ENCODE assay signal across 8 cellular contexts in the genomic region with DNA sequence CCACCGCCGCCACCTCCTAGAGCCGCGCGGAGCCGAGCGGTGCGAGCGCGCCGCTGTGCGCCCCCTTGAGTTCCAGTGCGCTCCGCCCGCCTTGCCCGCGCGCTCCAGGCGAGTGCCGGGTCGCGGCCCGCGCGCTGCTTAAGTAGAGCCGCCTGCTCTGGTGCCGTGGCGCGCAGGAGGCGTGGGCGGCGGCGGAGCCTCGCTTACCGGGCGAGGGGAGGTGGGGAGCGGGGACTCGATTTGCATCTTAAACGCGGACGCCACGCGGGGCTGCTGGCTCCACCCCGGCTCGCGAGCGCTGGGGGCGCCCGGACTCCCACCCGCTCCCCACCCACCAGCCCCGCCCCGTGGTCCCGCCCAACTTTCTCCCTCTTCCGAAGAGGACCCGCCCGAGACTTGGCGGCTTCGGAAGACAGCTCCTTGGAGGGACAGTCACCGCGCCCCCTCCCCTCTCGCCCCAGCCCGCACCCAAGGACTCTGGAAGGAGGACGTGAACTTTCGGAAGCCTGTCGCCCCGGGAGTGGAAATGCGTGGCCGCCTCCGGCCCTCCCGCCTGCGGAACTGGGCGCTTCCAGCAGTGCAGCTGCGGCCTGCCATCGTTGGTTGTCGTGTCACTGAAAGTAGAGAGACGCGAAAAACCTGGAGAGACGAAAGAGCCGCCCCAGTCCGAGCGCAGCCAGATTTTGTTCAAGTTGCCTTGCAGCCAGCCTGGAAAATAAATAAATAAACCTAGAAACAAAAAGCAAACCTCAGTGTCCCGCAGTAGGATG. TPM values are rescaled to one million over a fixed set of nuclear protein-coding genes. Genes with fewer than 3 reads are reported as not detected.
DNase-seq lines count a peak whose midpoint lies in the region; ATAC-seq and TF ChIP-seq lines count a peak whose summit lies in the region.

Gene KCTD12 (minus strand): TSS at position 114 of the 770 bp plus-strand sequence. CDS start 257 bp downstream, outside the sequence.

- no peak within 1 kb of the TSS; the same call in 1 of the 2 replicates for H4K91ac ChIP-seq in IMR-90 (ENCODE audit: insufficient read depth, low read depth, low read length)

- peak within 1 kb of the TSS; percentile 67 for H2AK9ac ChIP-seq in IMR-90 (replicated peaks; ENCODE audit: low read depth, low read length, poor library complexity)

- no peak within 1 kb of the TSS for H2BK20ac ChIP-seq in IMR-90 (ENCODE audit: low read depth, low read length)

- H3K9ac ChIP-seq in DND-41 (ENCODE audit: low read depth, low read length): peak within 1 kb of the TSS; percentile 54
- H3K9ac ChIP-seq in IMR-90 (ENCODE audit: low read depth, low read length): peak within 1 kb of the TSS; percentile 60
- H3K9ac ChIP-seq in SK-N-MC (ENCODE audit: insufficient read length): peak within 1 kb of the TSS; percentile 67

- no peak within 1 kb of the TSS for H3K27ac ChIP-seq in DND-41 (ENCODE audit: low read length)
- H3K27ac ChIP-seq in IMR-90 (ENCODE audit: insufficient read depth, low read length): peak within 1 kb of the TSS; percentile 69
- no peak within 1 kb of the TSS for H3K27ac ChIP-seq in SK-N-MC
- H3K27ac ChIP-seq in ovary: peak within 1 kb of the TSS; percentile 73 to 86
- peak within 1 kb of the TSS; percentile 87 to 90 for H3K27ac ChIP-seq in thoracic aorta

- H3K27me3 Mint-ChIP-seq in activated naive CD8-positive, alpha-beta T cell treated with anti-CD3 and anti-CD28 coated beads for 36 hours: peaks cover 9% of the 10 kb centered on the region

- peak within 1 kb of the TSS; percentile 96 for H3K4me3 Mint-ChIP-seq in activated naive CD8-positive, alpha-beta T cell treated with anti-CD3 and anti-CD28 coated beads for 36 hours

- H2BK5ac ChIP-seq in IMR-90 (ENCODE audit: low read depth, low read length, poor library complexity, severe bottlenecking): no peak within 1 kb of the TSS

- in situ Hi-C loops in IMR-90 (cut with MboI; ENCODE audit: low sequenced_read_pairs): no loop called here

- peaks cover 34% of the 10 kb centered on the region for H3K4me1 Mint-ChIP-seq in activated naive CD8-positive, alpha-beta T cell treated with anti-CD3 and anti-CD28 coated beads for 36 hours

- peak; percentile 84 for ATAC-seq in DND-41 (ENCODE audit: insufficient read depth, low read depth)
- ATAC-seq in GM21515 (IDR thresholded peaks at IDR 0.05; ENCODE audit: unreplicated experiment): peak; percentile 68
- peak; percentile 82 for ATAC-seq in IMR-90 (ENCODE audit: low read depth)
- peak; percentile 64 for ATAC-seq in thoracic aorta (ENCODE audit: insufficient number of reproducible peaks, low FRiP score, low read depth)

- TF ChIP-seq POLR2A in IMR-90 (IDR thresholded peaks at IDR 0.05; ENCODE audit: low read depth, low read length) (no peak), ovary (IDR thresholded peaks at IDR 0.05) (peak; percentile 39)

- H2BK15ac ChIP-seq in IMR-90 (ENCODE audit: low read depth, low read length): no peak within 1 kb of the TSS

- H3K18ac ChIP-seq in IMR-90 (ENCODE audit: low read depth, low read length): peak within 1 kb of the TSS; percentile 33; the same call in 1 of the 2 replicates

- H3K79me2 ChIP-seq in DND-41 (ENCODE audit: insufficient read depth, low read length): no peaks in the 10 kb centered on the region

- no peak within 1 kb of the TSS for H3K56ac ChIP-seq in IMR-90 (ENCODE audit: extremely low read depth, insufficient read depth, low read length)

- H3K9me3 ChIP-seq in DND-41 (ENCODE audit: insufficient read depth, low read length, severe bottlenecking) (no peaks in the 10 kb centered on the region), IMR-90 (ENCODE audit: control insufficient read depth, insufficient read depth, low read length) (no peaks in the 10 kb centered on the region), SK-N-MC (ENCODE audit: low read depth, low read length) (no peaks in the 10 kb centered on the region), ovary (no peaks in the 10 kb centered on the region), thoracic aorta (no peaks in the 10 kb centered on the region)

- TF ChIP-seq CTCF in DND-41 (IDR thresholded peaks at IDR 0.05; ENCODE audit: borderline replicate concordance, extremely low read depth, low read length, poor library complexity, severe bottlenecking) (peak; percentile 40), IMR-90 (conservative IDR thresholded peaks at IDR 0.05; ENCODE audit: low read depth, low read length) (peak; percentile 41), ovary (IDR thresholded peaks at IDR 0.05) (peak in 2 of 3 donors; percentile 53 to 60), thoracic aorta (IDR thresholded peaks at IDR 0.05) (no peak)

- H2AFZ ChIP-seq in DND-41 (ENCODE audit: low read depth, low read length): peak within 1 kb of the TSS; percentile 70
- H2AFZ ChIP-seq in IMR-90 (replicated peaks; ENCODE audit: low read length, poor library complexity): peak within 1 kb of the TSS; percentile 93

- CTCF ChIA-PET in IMR-90 (lab: Yijun Ruan, JAX): interaction anchor here (0.7 to 2.3 kb wide), 5 partner anchors 90 to 468 kb away, joined by 4 to 19 read pairs (median 6); no protein-coding TSS in a partner anchor

- H3K4me2 ChIP-seq in DND-41 (ENCODE audit: insufficient read depth, low read length) (peak within 1 kb of the TSS; percentile 88), IMR-90 (ENCODE audit: low read depth, low read length) (peak within 1 kb of the TSS; percentile 86)

- no peak within 1 kb of the TSS for H2AK5ac ChIP-seq in IMR-90 (ENCODE audit: low read depth, low read length)

- intact Hi-C loops in IMR-90 (cut with micrococcal nuclease) (loop anchor here (1.0 to 5.0 kb wide), 4 partner anchors 96 to 1199 kb away; no protein-coding TSS in a partner anchor), head of caudate nucleus (cut with DNase I) (loop anchor here (10.0 kb wide), 2 partner anchors 92 to 222 kb away; no protein-coding TSS in a partner anchor), ovary (cut with DNase I) (loop anchor here in 1 of 4 donors (10.0 kb wide), 1 partner anchor 412 kb away; no protein-coding TSS in a partner anchor)

- H3K79me1 ChIP-seq in IMR-90 (ENCODE audit: low read depth in 1 of 2, low read length in 2 of 2): no peaks in the 10 kb centered on the region; a peak in 1 of 4 replicates

- peak within 1 kb of the TSS; percentile 12; the same call in 1 of the 2 replicates for H3K4ac ChIP-seq in IMR-90 (ENCODE audit: low read depth, low read length)

- H3K36me3 ChIP-seq in DND-41 (ENCODE audit: insufficient read depth, low read length): no peaks in the 10 kb centered on the region
- H3K36me3 ChIP-seq in IMR-90 (ENCODE audit: control insufficient read depth, insufficient read depth, low read length): no peaks in the 10 kb centered on the region
- no peaks in the 10 kb centered on the region for H3K36me3 ChIP-seq in SK-N-MC (ENCODE audit: insufficient read depth, low read length)
- no peaks in the 10 kb centered on the region for H3K36me3 ChIP-seq in ovary
- no peaks in the 10 kb centered on the region for H3K36me3 ChIP-seq in thoracic aorta

- H2BK120ac ChIP-seq in IMR-90 (ENCODE audit: low read depth, low read length): peak within 1 kb of the TSS; percentile 39

- dilution Hi-C loops in IMR-90 (cut with HindIII; ENCODE audit: low sequenced_read_pairs, unreplicated experiment): no loop called here

- H3K27me3 ChIP-seq in DND-41 (ENCODE audit: insufficient read depth, low read length, poor library complexity): peaks cover 16% of the 10 kb centered on the region
- H3K27me3 ChIP-seq in IMR-90 (ENCODE audit: control insufficient read depth, insufficient read depth, low read length): no peaks in the 10 kb centered on the region
- no peaks in the 10 kb centered on the region for H3K27me3 ChIP-seq in ovary
- H3K27me3 ChIP-seq in thoracic aorta (replicated peaks; ENCODE audit: insufficient read depth): no peaks in the 10 kb centered on the region

- H3K36me3 Mint-ChIP-seq in activated naive CD8-positive, alpha-beta T cell treated with anti-CD3 and anti-CD28 coated beads for 36 hours: peaks cover 18% of the 10 kb centered on the region

- no peaks in the 10 kb centered on the region for H4K20me1 ChIP-seq in DND-41 (ENCODE audit: insufficient read depth, low read length)
- no peaks in the 10 kb centered on the region for H4K20me1 ChIP-seq in IMR-90 (ENCODE audit: insufficient read depth, low read length)

- peak; percentile 70 for DNase-seq in DND-41
- DNase-seq in IMR-90: peak; percentile 73
- DNase-seq in SK-N-MC (ENCODE audit: low read depth, low spot score): no peak
- peak; percentile 86 for DNase-seq in activated naive CD8-positive, alpha-beta T cell treated with anti-CD3 and anti-CD28 coated beads for 36 hours
- peak; percentile 47 to 89 (median 79) for DNase-seq in head of caudate nucleus
- peak; percentile 76 to 87 (median 85) for DNase-seq in ovary
- DNase-seq in thoracic aorta (ENCODE audit: low spot score): peak; percentile 59

- no TSS peak for BruUV-seq in IMR-90 (replicated peaks; lab: Mats Ljungman, UMichigan)

- H3K4me3 ChIP-seq in DND-41 (ENCODE audit: low read depth in 1 of 2, low read length in 2 of 2) (peak within 1 kb of the TSS; percentile 31 to 64; a peak in 3 of 4 replicates), IMR-90 (ENCODE audit: insufficient read depth, low read depth, low read length) (peak within 1 kb of the TSS; percentile 67), SK-N-MC (peak within 1 kb of the TSS; percentile 89), ovary (peak within 1 kb of the TSS; percentile 82), thoracic aorta (peak within 1 kb of the TSS; percentile 90)

- H3K4me1 ChIP-seq in DND-41 (ENCODE audit: insufficient read depth, low read length) (peaks cover 11% of the 10 kb centered on the region), IMR-90 (ENCODE audit: control insufficient read depth, insufficient read depth, low read length) (peaks cover 4% of the 10 kb centered on the region; the same call in 1 of the 2 replicates), ovary (ENCODE audit: insufficient read depth) (peaks cover 1% of the 10 kb centered on the region), thoracic aorta (ENCODE audit: control insufficient read depth in 1 of 2, low read depth in 2 of 2) (peaks cover 5 to 33% of the 10 kb centered on the region in 2 donors)

- H3K14ac ChIP-seq in IMR-90 (replicated peaks; ENCODE audit: low read depth, low read length): no peak within 1 kb of the TSS

- H4K5ac ChIP-seq in IMR-90 (ENCODE audit: low read depth, low read length): no peak within 1 kb of the TSS

- no peaks in the 10 kb centered on the region for H3K9me3 Mint-ChIP-seq in activated naive CD8-positive, alpha-beta T cell treated with anti-CD3 and anti-CD28 coated beads for 36 hours

- WGBS in IMR-90 (ENCODE audit: extremely low coverage in 2 of 2, insufficient read length in 1 of 2), 2 experiments: 0% methylated on average over 19 of the region's 82 CpGs; no CpG with 5 or more reads in 1 of the 2 experiments
- WGBS in ovary, 3 donors: 0 to 1% (median 0%) methylated on average over 68 to 82 of the region's 82 CpGs

- H3K23ac ChIP-seq in IMR-90 (ENCODE audit: low read depth, low read length): 0 out of 2 replicates have a peak within 1 kb of the TSS, but pooled peaks have one; percentile 38

- TF ChIP-seq EP300 in ovary (IDR thresholded peaks at IDR 0.05): no peak

- H3K9me1 ChIP-seq in IMR-90 (ENCODE audit: insufficient read depth, low read length): no peaks in the 10 kb centered on the region

- peak within 1 kb of the TSS; percentile 59 to 73; a peak in 2 of 4 replicates for H4K8ac ChIP-seq in IMR-90 (ENCODE audit: low read depth in 2 of 2, low read length in 2 of 2)

- peak within 1 kb of the TSS; percentile 90 for H3K27ac Mint-ChIP-seq in activated naive CD8-positive, alpha-beta T cell treated with anti-CD3 and anti-CD28 coated beads for 36 hours

- POLR2A ChIA-PET in IMR-90 (lab: Charles Lee; ENCODE audit: unreplicated experiment): no interaction called here

- 0 out of 2 replicates have a peak, but pooled peaks have one; percentile 12 for TF ChIP-seq RAD21 in IMR-90 (IDR thresholded peaks at IDR 0.05; ENCODE audit: low read length)

RNA-seq across cellular contexts. Expression of gene KCTD12, which starts in this region (rescaled TPM):
- 1.8 and 3.9 TPM in 2 replicates for total RNA-seq in IMR-90 (2012; rRNA removed)
- polyA plus RNA-seq in IMR-90 (2012; rRNA removed): 1.4 and 1.9 TPM in 2 replicates
- 0.53 and 0.85 TPM in 2 replicates for polyA plus RNA-seq in IMR-90 (2012; cell fraction: cytosol; rRNA removed)
- polyA plus RNA-seq in IMR-90 (2012; cell fraction: nucleus; rRNA removed; ENCODE audit: low replicate concordance): 0.48 and 0.55 TPM in 2 replicates
- 10 to 100 TPM; 18.5 to 19.4 TPM for total RNA-seq in activated naive CD8-positive, alpha-beta T cell treated with anti-CD3 and anti-CD28 coated beads for 36 hours
- 10 to 100 TPM; 44.1 to 91.8 (median 84.4) TPM for total RNA-seq in ovary
- polyA plus RNA-seq in ovary: 10 to 100 TPM; 52.3 to 68.5 TPM
- total RNA-seq in thoracic aorta: 10 to 100 TPM; 89.8 to 99.7 TPM

Comparison
In these comparisons a context has a peak if more than half of its experiments do, and no peak if none do; other contexts are left out.
1. RNA of gene KCTD12 (polyA plus RNA-seq): 52.3 to 68.5 TPM in ovary; 0.48 to 1.9 TPM in IMR-90; every median in the first group is over 10 times any median in the second.
2. H3K27ac ChIP-seq: peak in IMR-90 (single experiment), ovary (2 of 2) and thoracic aorta (2 of 2); none in DND-41 (single experiment) and SK-N-MC (single experiment).
3. Peak in every context shown above with its lines, with median percentiles within 50 percentile points of each other: ATAC-seq, H3K4me3 ChIP-seq and H3K9ac ChIP-seq.